Comparison of ENCODE assay signal across 8 cellular contexts in the genomic region with DNA sequence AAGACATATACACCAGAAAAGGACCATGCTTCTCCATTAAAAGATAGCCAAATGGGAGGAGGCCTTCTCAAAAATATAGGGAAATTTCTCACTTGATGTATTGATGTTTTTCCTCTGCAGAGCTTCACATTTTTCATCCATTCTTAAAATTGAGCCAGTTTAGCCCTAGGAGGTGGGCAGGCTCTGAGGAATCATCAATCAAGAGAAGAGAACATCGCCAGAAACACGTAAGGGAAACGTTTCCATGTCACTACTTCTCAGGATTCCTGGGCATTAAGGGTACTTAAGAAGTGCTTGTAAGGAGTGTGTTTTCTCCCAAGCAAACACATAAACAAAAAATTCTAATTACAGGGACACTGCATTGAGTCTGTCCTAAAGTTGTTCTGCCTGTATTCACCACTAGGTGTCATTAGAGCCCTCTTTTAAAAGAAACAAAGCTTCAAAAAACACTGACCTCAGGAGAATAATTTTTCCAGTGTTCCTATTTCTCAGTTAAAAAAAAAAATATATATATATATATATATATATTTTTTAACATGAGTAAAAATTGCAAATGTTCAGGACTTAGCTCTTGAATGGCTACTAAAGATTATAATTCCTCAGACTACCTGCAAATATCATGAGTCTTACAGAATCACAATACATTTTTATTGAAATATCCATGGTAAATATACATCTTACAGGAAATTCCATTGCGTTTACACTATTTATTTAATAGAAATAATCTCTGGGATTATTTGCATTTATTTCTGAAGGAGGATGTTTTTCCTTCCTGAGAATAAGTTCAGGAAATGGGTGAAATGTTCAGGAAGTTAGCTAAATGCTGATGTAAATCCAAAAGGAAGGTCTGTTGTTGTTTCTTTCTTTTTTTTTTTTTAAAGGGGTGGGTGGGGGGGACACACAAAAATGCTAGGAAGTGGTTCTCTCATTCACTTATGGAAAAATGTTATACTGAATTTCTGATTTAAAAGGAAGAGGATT. TPM values are rescaled to one million over a fixed set of nuclear protein-coding genes. Genes with fewer than 3 reads are reported as not detected.
DNase-seq lines count a peak whose midpoint lies in the region; ATAC-seq and TF ChIP-seq lines count a peak whose summit lies in the region.

No MANE protein-coding gene starts in this region.

- TF ChIP-seq EP300 in stomach (IDR thresholded peaks at IDR 0.05): no peak

- TF ChIP-seq CTCF in WERI-Rb-1 (IDR thresholded peaks at IDR 0.05; ENCODE audit: low read depth, low read length) (peak; percentile 43), hepatocyte (IDR thresholded peaks at IDR 0.05; ENCODE audit: poor library complexity) (peak; percentile 77), stomach (IDR thresholded peaks at IDR 0.05) (peak in 5 of 7 experiments; percentile 32 to 78 (median 62))

- no peaks in the 10 kb centered on the region for H3K9me2 ChIP-seq in hepatocyte (replicated peaks; ENCODE audit: insufficient read depth)

- peaks cover 3% of the 10 kb centered on the region for H3K79me2 ChIP-seq in hepatocyte

- H4K20me1 ChIP-seq in hepatocyte (ENCODE audit: insufficient read depth, poor library complexity, severe bottlenecking): no peaks in the 10 kb centered on the region

- WGBS in hepatocyte (ENCODE audit: low lambda C conversion rate, missing lambda C conversion rate): 7% methylated on average over 4 of the region's 4 CpGs
- 5 to 12% (median 8%) methylated on average over 4 of the region's 4 CpGs for WGBS in stomach, 5 donors

- H3K36me3 ChIP-seq in HAP-1 (replicated peaks): no peaks in the 10 kb centered on the region
- H3K36me3 ChIP-seq in WERI-Rb-1: no peaks in the 10 kb centered on the region
- no peaks in the 10 kb centered on the region for H3K36me3 ChIP-seq in hepatocyte (replicated peaks; ENCODE audit: insufficient read depth, low read depth)
- H3K36me3 ChIP-seq in stomach: peaks cover 0 to 10% (median 2%) of the 10 kb centered on the region in 4 donors

- ATAC-seq in HG03097 (IDR thresholded peaks at IDR 0.05; ENCODE audit: low FRiP score, unreplicated experiment): no peak

- TF ChIP-seq POLR2A in stomach (IDR thresholded peaks at IDR 0.05): no peak

- H2AFZ ChIP-seq in hepatocyte: peak overlapping the region; percentile 61

- DNase-seq in G401 (ENCODE audit: low spot score) (peak; percentile 71), HAP-1 (ENCODE audit: low spot score in 2 of 2) (peak; percentile 17 to 66), NCI-H187 treated with DMSO at 0.1 percent for 48 hours (lab: John Stamatoyannopoulos, UW) (peak; percentile 35), WERI-Rb-1 (no peak), hepatocyte (ENCODE audit: low spot score) (peak; percentile 73), stomach (no peak), T-helper 9 cell (no peak)

- in situ Hi-C loops in G401 (cut with HindIII; ENCODE audit: low sequenced_read_pairs) (no loop called here), HAP-1 (cut with MboI; ENCODE audit: low sequenced_read_pairs) (loop anchor here (10.0 kb wide), 1 partner anchor 486 kb away; no protein-coding TSS in a partner anchor)

- no peaks in the 10 kb centered on the region for H3K27me3 ChIP-seq in HAP-1 (ENCODE audit: low read depth)
- H3K27me3 ChIP-seq in WERI-Rb-1 (ENCODE audit: insufficient read depth, low read depth, severe bottlenecking): no peaks in the 10 kb centered on the region
- no peaks in the 10 kb centered on the region for H3K27me3 ChIP-seq in hepatocyte
- no peaks in the 10 kb centered on the region for H3K27me3 ChIP-seq in stomach

- peaks cover 16% of the 10 kb centered on the region for H3K4me1 ChIP-seq in HAP-1
- H3K4me1 ChIP-seq in hepatocyte (ENCODE audit: insufficient read depth): peaks cover 54% of the 10 kb centered on the region
- peaks cover 43 to 84% (median 57%) of the 10 kb centered on the region in 4 donors for H3K4me1 ChIP-seq in stomach

- H3K9me3 ChIP-seq in HAP-1: no peaks in the 10 kb centered on the region
- H3K9me3 ChIP-seq in WERI-Rb-1 (ENCODE audit: severe bottlenecking): no peaks in the 10 kb centered on the region
- H3K9me3 ChIP-seq in hepatocyte (ENCODE audit: low read depth): no peaks in the 10 kb centered on the region
- H3K9me3 ChIP-seq in stomach: no peaks in the 10 kb centered on the region

- intact Hi-C loops in stomach (cut with DNase I; ENCODE audit: low total_unique reads): no loop called here

- H3K27ac ChIP-seq in WERI-Rb-1 (no peak overlapping the region), hepatocyte (peak overlapping the region; percentile 92), stomach (peak overlapping the region in 4 of 5 donors; percentile 73 to 88 (median 82))

- H3K4me3 ChIP-seq in HAP-1 (no peak overlapping the region), WERI-Rb-1 (ENCODE audit: low read depth, low read length) (no peak overlapping the region), hepatocyte (no peak overlapping the region), stomach (no peak overlapping the region)

- peak overlapping the region; percentile 71 for H3K4me2 ChIP-seq in hepatocyte

RNA-seq across cellular contexts. Expression of gene FZD4, which starts 16.0 kb away (rescaled TPM):
- total RNA-seq in G401 (2014; rRNA removed; shearing (Covaris generic)): 4.6 and 4.7 TPM in 2 replicates
- total RNA-seq in hepatocyte (17.6 and 18.9 TPM in 2 replicates), stomach (10 to 100 TPM in 4 of 5 donors, 1 to 10 TPM in 1; 6.1 to 55.8 (median 18.1) TPM)
- polyA plus RNA-seq in hepatocyte (6.8 and 7.7 TPM in 2 replicates), stomach (1 to 10 TPM; 2.4 to 4.7 (median 2.7) TPM)

Comparison
In these comparisons a context has a peak if more than half of its experiments do, and no peak if none do; other contexts are left out.
1. DNase-seq: peak in G401 (single experiment), HAP-1 (2 of 2), NCI-H187 treated with DMSO at 0.1 percent for 48 hours (single experiment) and hepatocyte (single experiment); none in WERI-Rb-1 (single experiment), stomach (single experiment) and T-helper 9 cell (single experiment).
2. Peak in every context shown above with its lines, with median percentiles within 50 percentile points of each other: CTCF ChIP-seq.